Comparison of ENCODE assay signal across 16 cellular contexts in genomic region chr2:134289225-134289624, GRCh38. TPM values are rescaled to one million over a fixed set of nuclear protein-coding genes. Genes with fewer than 3 reads are reported as not detected.
DNase-seq lines count a peak whose midpoint lies in the region; ATAC-seq and TF ChIP-seq lines count a peak whose summit lies in the region.
"Had no signal": no experiment of that assay in that cellular context is flagged by ENCODE, and none has a peak within 500 bp of the region (broad histone marks: within the 10 kb centered on the region; RNA-seq: fewer than 3 reads in every experiment).

No MANE protein-coding gene starts in this region.

- peaks cover 0 to 6% (median 0%) of the 10 kb centered on the region in 4 donors for H3K4me1 ChIP-seq in tibial artery

- no peak for ATAC-seq in GM19351 (IDR thresholded peaks at IDR 0.05; ENCODE audit: unreplicated experiment)

- no peaks in the 10 kb centered on the region for H3K27me3 ChIP-seq in tibial artery
- H3K27me3 ChIP-seq: suprapubic skin had no signal

- H3K4me3 ChIP-seq in tibial artery, result no peak overlapping the region
- H3K4me3 ChIP-seq: suprapubic skin had no signal

- no peaks in the 10 kb centered on the region for H3K9me3 ChIP-seq in tibial artery
- H3K9me3 ChIP-seq: SK-N-SH, suprapubic skin had no signal

- DNase-seq in stimulated activated CD4-positive, alpha-beta T cell treated with anti-CD3 and anti-CD28 coated beads, Interleukin-4, amount 100 ng/mL, for 1 hour, result peak; percentile 10
- DNase-seq in stimulated activated CD4-positive, alpha-beta T cell treated with anti-CD3 and anti-CD28 coated beads, Interleukin-2, amount 100 ng/mL, for 48 hours, result no peak
- DNase-seq in activated CD8-positive, alpha-beta memory T cell treated with anti-CD3 and anti-CD28 coated beads, Interleukin-2, amount 50 U/mL, for 4 hours, result peak; percentile 41
- peak; percentile 27 to 59 for DNase-seq in dermis microvascular lymphatic vessel endothelial cell (ENCODE audit: low read depth in 2 of 2)
- peak; percentile 48 to 76 for DNase-seq in tibial artery
- DNase-seq in Ammon's horn (ENCODE audit: low spot score), result no peak
- DNase-seq in NCI-H2227 (lab: John Stamatoyannopoulos, UW; ENCODE audit: unreplicated experiment), result no peak
- DNase-seq: HCEC 1CT, Kasumi-1, NCI-H1694, NCI-H524, OCI-M1, SK-N-SH had no signal

- TF ChIP-seq CTCF in tibial artery (IDR thresholded peaks at IDR 0.05), result no peak

- H3K27ac ChIP-seq in tibial artery, result no peak overlapping the region
- H3K27ac ChIP-seq: suprapubic skin, VCaP had no signal

- no peaks in the 10 kb centered on the region for H3K36me3 ChIP-seq in tibial artery
- H3K36me3 ChIP-seq: suprapubic skin had no signal

- intact Hi-C loops in tibial artery (cut with DNase I; ENCODE audit: low total_unique reads), result no loop called here

RNA-seq across cellular contexts. Expression of gene MGAT5, which starts 35.4 kb away (rescaled TPM):
- total RNA-seq in dermis microvascular lymphatic vessel endothelial cell, result 82.4 and 83.6 TPM in 2 replicates

Comparison
In these comparisons a context has a peak if more than half of its experiments do, and no peak if none do; other contexts are left out.
1. DNase-seq: peak in stimulated activated CD4-positive, alpha-beta T cell treated with anti-CD3 and anti-CD28 coated beads, Interleukin-4, amount 100 ng/mL, for 1 hour (single experiment), activated CD8-positive, alpha-beta memory T cell treated with anti-CD3 and anti-CD28 coated beads, Interleukin-2, amount 50 U/mL, for 4 hours (single experiment), dermis microvascular lymphatic vessel endothelial cell (2 of 2) and tibial artery (2 of 2); none in stimulated activated CD4-positive, alpha-beta T cell treated with anti-CD3 and anti-CD28 coated beads, Interleukin-2, amount 100 ng/mL, for 48 hours (0 of 2), Ammon's horn (single experiment) and NCI-H2227 (single experiment).